In the genomic region with DNA sequence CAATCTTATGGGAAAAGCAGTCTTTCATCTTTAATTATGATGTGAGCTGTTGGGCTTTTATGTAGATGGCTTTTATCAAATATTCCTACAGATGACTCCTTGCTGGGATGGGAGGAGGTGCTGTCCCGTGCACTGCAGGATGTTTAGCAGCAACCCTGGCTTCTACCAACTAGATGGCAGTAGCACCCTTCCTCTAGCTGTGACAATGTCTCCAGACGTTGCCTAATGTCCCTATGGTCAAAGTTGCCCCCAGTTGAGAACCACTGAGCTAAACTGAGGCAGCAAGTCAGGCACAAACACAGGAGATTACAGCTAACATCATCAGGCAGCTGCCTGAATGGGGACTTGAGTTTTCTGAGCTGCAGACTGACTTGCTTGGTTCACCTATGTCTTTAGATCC, we compare ENCODE assay signal across 8 cellular contexts.
A peak's percentile ranks its signal among the peaks of the same experiment; 100 is the strongest.
DNase-seq lines count a peak whose midpoint lies in the region; ATAC-seq, FAIRE-seq and TF ChIP-seq lines count a peak whose summit lies in the region.

No MANE protein-coding gene starts in this region.

- H3K4me1 Mint-ChIP-seq in astrocyte (ENCODE audit: low read depth, unreplicated experiment), result no peaks in the 10 kb centered on the region

- no peak overlapping the region for H3K27ac Mint-ChIP-seq in astrocyte (ENCODE audit: unreplicated experiment)

- H3K27me3 ChIP-seq in astrocyte (ENCODE audit: insufficient read depth, low read length), result no peaks in the 10 kb centered on the region
- H3K27me3 ChIP-seq in right lobe of liver, result no peaks in the 10 kb centered on the region
- H3K27me3 ChIP-seq in HAP-1 (ENCODE audit: low read depth), result no peaks in the 10 kb centered on the region

- H4K20me1 ChIP-seq in astrocyte (ENCODE audit: insufficient read depth, low read length), result no peaks in the 10 kb centered on the region

- no peak for TF ChIP-seq POLR2A in right lobe of liver (IDR thresholded peaks at IDR 0.05)

- intact Hi-C loops in right lobe of liver (cut with DNase I), result no loop called here

- no peak overlapping the region for H3K4me3 Mint-ChIP-seq in astrocyte (ENCODE audit: unreplicated experiment)

- no peak overlapping the region for H3K4me3 ChIP-seq in astrocyte (ENCODE audit: insufficient read depth, low read depth, low read length)
- no peak overlapping the region for H3K4me3 ChIP-seq in right lobe of liver
- no peak overlapping the region for H3K4me3 ChIP-seq in HAP-1

- WGBS in right lobe of liver (ENCODE audit: insufficient coverage, low coverage, low lambda C conversion rate, missing lambda C conversion rate), result 0% methylated on average over 2 of the region's 2 CpGs

- H3K36me3 Mint-ChIP-seq in astrocyte (ENCODE audit: low read depth, unreplicated experiment), result no peaks in the 10 kb centered on the region

- no peaks in the 10 kb centered on the region for H3K4me1 ChIP-seq in astrocyte (ENCODE audit: insufficient read depth, low read length)
- no peaks in the 10 kb centered on the region for H3K4me1 ChIP-seq in right lobe of liver
- no peaks in the 10 kb centered on the region for H3K4me1 ChIP-seq in HAP-1

- peak; percentile 53 for TF ChIP-seq CTCF in astrocyte (IDR thresholded peaks at IDR 0.05; ENCODE audit: insufficient read depth, low read depth, low read length)
- TF ChIP-seq CTCF in right lobe of liver (IDR thresholded peaks at IDR 0.05), result peak in 3 of 4 donors; percentile 9 to 32 (median 14)

- H3K9me3 ChIP-seq in astrocyte (ENCODE audit: insufficient read depth, low read depth, low read length), result no peaks in the 10 kb centered on the region
- no peaks in the 10 kb centered on the region for H3K9me3 ChIP-seq in right lobe of liver
- no peaks in the 10 kb centered on the region for H3K9me3 ChIP-seq in HAP-1

- H3K36me3 ChIP-seq in astrocyte (ENCODE audit: insufficient read depth, low read length) (no peaks in the 10 kb centered on the region), right lobe of liver (no peaks in the 10 kb centered on the region), HAP-1 (replicated peaks) (no peaks in the 10 kb centered on the region)

- H3K9ac ChIP-seq in astrocyte (ENCODE audit: low read length), result no peak overlapping the region

- no peak overlapping the region for H3K27ac ChIP-seq in astrocyte (ENCODE audit: low read depth, low read length)
- no peak overlapping the region for H3K27ac ChIP-seq in right lobe of liver

- H3K79me2 ChIP-seq in astrocyte (ENCODE audit: insufficient read depth, low read length), result no peaks in the 10 kb centered on the region

- DNase-seq in GM04504 (ENCODE audit: low read depth) (peak; percentile 15), astrocyte (ENCODE audit: low read depth) (peak; percentile 15), right lobe of liver (no peak), HAP-1 (ENCODE audit: low spot score in 2 of 2) (no peak), NCI-H1105 (lab: John Stamatoyannopoulos, UW) (no peak), ureter (ENCODE audit: low spot score) (no peak)
- no peak for DNase-seq in activated naive CD4-positive, alpha-beta T cell treated with Interleukin-2 at 50 U/mL for 16 hours

- FAIRE-seq in astrocyte (lab: Jason Lieb, UNC), result no peak

- H3K27me3 Mint-ChIP-seq in astrocyte (ENCODE audit: low read depth, unreplicated experiment), result peaks cover 2% of the 10 kb centered on the region

- ATAC-seq in HG03097 (IDR thresholded peaks at IDR 0.05; ENCODE audit: low FRiP score, unreplicated experiment), result peak; percentile 56
- ATAC-seq in right lobe of liver, result peak in 3 of 4 donors; percentile 35 to 58 (median 57)

- no peak overlapping the region for H2AFZ ChIP-seq in astrocyte (ENCODE audit: low read depth, low read length)

- no peak overlapping the region for H3K4me2 ChIP-seq in astrocyte (ENCODE audit: low read length)

- peaks cover 4% of the 10 kb centered on the region for H3K9me3 Mint-ChIP-seq in astrocyte (ENCODE audit: unreplicated experiment)

- in situ Hi-C loops in HAP-1 (cut with MboI; ENCODE audit: low sequenced_read_pairs), result loop anchor here (25.0 kb wide), 1 partner anchor 483 kb away; no protein-coding TSS in a partner anchor

Comparison
In these comparisons a context has a peak if more than half of its experiments do, and no peak if none do; other contexts are left out.
1. DNase-seq: peak in GM04504 (single experiment) and astrocyte (single experiment); none in right lobe of liver (0 of 3), HAP-1 (0 of 2), NCI-H1105 (single experiment), activated naive CD4-positive, alpha-beta T cell treated with Interleukin-2 at 50 U/mL for 16 hours (single experiment) and ureter (single experiment).